ENCODE assay signal across 8 cellular contexts in genomic region chr12:113359133-113359938, GRCh38. TPM values are rescaled to one million over a fixed set of nuclear protein-coding genes. Genes with fewer than 3 reads are reported as not detected.
DNase-seq lines count a peak whose midpoint lies in the region; TF ChIP-seq lines count a peak whose summit lies in the region.

No MANE protein-coding gene starts in this region.

- H3K4me1 ChIP-seq in muscle layer of duodenum (ENCODE audit: control insufficient read depth in 1 of 2, insufficient read depth in 2 of 2, low read length in 2 of 2) (peaks cover 3 to 14% of the 10 kb centered on the region in 2 donors), vagina (peaks cover 31% of the 10 kb centered on the region)

- H3K9me3 Mint-ChIP-seq in T-helper 1 cell treated with Interleukin-12 subunit alpha and Interleukin-12 subunit beta and Interleukin-4 antibody, amounts not matched to agents 30 μg/mL and 1 μg/mL, for 36 hours = no peaks in the 10 kb centered on the region
- no peaks in the 10 kb centered on the region for H3K9me3 Mint-ChIP-seq in endothelial cell (ENCODE audit: unreplicated experiment)

- H3K36me3 ChIP-seq in muscle layer of duodenum (ENCODE audit: control insufficient read depth in 1 of 2, insufficient read depth in 2 of 2, low read length in 2 of 2) = no peaks in the 10 kb centered on the region
- H3K36me3 ChIP-seq in vagina = no peaks in the 10 kb centered on the region

- H3K27ac ChIP-seq in RWPE1 = peak overlapping the region; percentile 70
- peak overlapping the region; percentile 83 for H3K27ac ChIP-seq in muscle layer of duodenum (ENCODE audit: low read length)
- peak overlapping the region; percentile 70 for H3K27ac ChIP-seq in vagina

- CTCF ChIA-PET in RWPE1 (lab: Yijun Ruan, JAX) = no interaction called here

- peak overlapping the region; percentile 87 for H3K4me3 Mint-ChIP-seq in T-helper 1 cell treated with Interleukin-12 subunit alpha and Interleukin-12 subunit beta and Interleukin-4 antibody, amounts not matched to agents 30 μg/mL and 1 μg/mL, for 36 hours
- H3K4me3 Mint-ChIP-seq in endothelial cell (ENCODE audit: unreplicated experiment) = peak overlapping the region; percentile 83

- no peaks in the 10 kb centered on the region for H3K36me3 Mint-ChIP-seq in T-helper 1 cell treated with Interleukin-12 subunit alpha and Interleukin-12 subunit beta and Interleukin-4 antibody, amounts not matched to agents 30 μg/mL and 1 μg/mL, for 36 hours (ENCODE audit: low read depth)
- H3K36me3 Mint-ChIP-seq in endothelial cell (ENCODE audit: low read depth, unreplicated experiment) = no peaks in the 10 kb centered on the region

- DNase-seq in T-helper 1 cell (no peak), RWPE1 (ENCODE audit: low spot score) (no peak), endothelial cell (ENCODE audit: low spot score) (no peak), vagina (ENCODE audit: extremely low spot score in 2 of 2) (peak in 1 of 2 donors; percentile 92), NCI-H2107 (lab: John Stamatoyannopoulos, UW) (no peak), kidney glomerular epithelial cell (lab: John Stamatoyannopoulos, UW) (no peak)

- TF ChIP-seq POLR2A in vagina (IDR thresholded peaks at IDR 0.05) = no peak

- POLR2A ChIA-PET in RWPE1 (lab: Yijun Ruan, JAX; ENCODE audit: low non-redundant PET) = interaction anchor here (1.2 kb wide), 1 partner anchor 24 kb away, joined by 3 read pairs; the partner anchor contains the start of gene SLC8B1

- peak overlapping the region; percentile 80 to 84 for H3K4me3 ChIP-seq in muscle layer of duodenum (ENCODE audit: low read depth in 1 of 2, low read length in 2 of 2)
- peak overlapping the region; percentile 63 to 78 for H3K4me3 ChIP-seq in vagina

- no peaks in the 10 kb centered on the region for H3K27me3 Mint-ChIP-seq in T-helper 1 cell treated with Interleukin-12 subunit alpha and Interleukin-12 subunit beta and Interleukin-4 antibody, amounts not matched to agents 30 μg/mL and 1 μg/mL, for 36 hours (ENCODE audit: low read depth)
- peaks cover 3% of the 10 kb centered on the region for H3K27me3 Mint-ChIP-seq in endothelial cell (ENCODE audit: unreplicated experiment)

- H3K27me3 ChIP-seq in muscle layer of duodenum (ENCODE audit: low read depth, low read length) (no peaks in the 10 kb centered on the region), vagina (no peaks in the 10 kb centered on the region)

- TF ChIP-seq CTCF in RWPE1 (conservative IDR thresholded peaks at IDR 0.05; ENCODE audit: low read depth) (no peak), endothelial cell (IDR thresholded peaks at IDR 0.05; ENCODE audit: unreplicated experiment) (no peak), vagina (IDR thresholded peaks at IDR 0.05) (no peak)

- peaks cover 14% of the 10 kb centered on the region for H3K4me1 Mint-ChIP-seq in T-helper 1 cell treated with Interleukin-12 subunit alpha and Interleukin-12 subunit beta and Interleukin-4 antibody, amounts not matched to agents 30 μg/mL and 1 μg/mL, for 36 hours (ENCODE audit: low read depth)
- H3K4me1 Mint-ChIP-seq in endothelial cell (ENCODE audit: unreplicated experiment) = peaks cover 6% of the 10 kb centered on the region

- H3K9me3 ChIP-seq in muscle layer of duodenum (ENCODE audit: control insufficient read depth in 1 of 2, low read length in 2 of 2) = no peaks in the 10 kb centered on the region
- no peaks in the 10 kb centered on the region for H3K9me3 ChIP-seq in vagina

- intact Hi-C loops in vagina (cut with DNase I) = no loop called here

- H3K27ac Mint-ChIP-seq in T-helper 1 cell treated with Interleukin-12 subunit alpha and Interleukin-12 subunit beta and Interleukin-4 antibody, amounts not matched to agents 30 μg/mL and 1 μg/mL, for 36 hours = peak overlapping the region; percentile 64
- H3K27ac Mint-ChIP-seq in endothelial cell (ENCODE audit: unreplicated experiment) = no peak overlapping the region

RNA-seq across cellular contexts. Expression of gene PLBD2, which starts 0.9 kb away (rescaled TPM):
- 26.6 TPM for total RNA-seq in endothelial cell (ENCODE audit: unreplicated experiment)
- 38.1 TPM for total RNA-seq in vagina

RNA-seq across cellular contexts. Expression of gene SLC8B1, which starts 24.4 kb away (rescaled TPM):
- total RNA-seq in endothelial cell (ENCODE audit: unreplicated experiment) (44.6 TPM), vagina (42.2 TPM)

RNA-seq across cellular contexts. Expression of gene SDS, which starts 44.4 kb away (rescaled TPM):
- total RNA-seq in endothelial cell (ENCODE audit: unreplicated experiment) (not detected), vagina (not detected)
